In the genomic region with DNA sequence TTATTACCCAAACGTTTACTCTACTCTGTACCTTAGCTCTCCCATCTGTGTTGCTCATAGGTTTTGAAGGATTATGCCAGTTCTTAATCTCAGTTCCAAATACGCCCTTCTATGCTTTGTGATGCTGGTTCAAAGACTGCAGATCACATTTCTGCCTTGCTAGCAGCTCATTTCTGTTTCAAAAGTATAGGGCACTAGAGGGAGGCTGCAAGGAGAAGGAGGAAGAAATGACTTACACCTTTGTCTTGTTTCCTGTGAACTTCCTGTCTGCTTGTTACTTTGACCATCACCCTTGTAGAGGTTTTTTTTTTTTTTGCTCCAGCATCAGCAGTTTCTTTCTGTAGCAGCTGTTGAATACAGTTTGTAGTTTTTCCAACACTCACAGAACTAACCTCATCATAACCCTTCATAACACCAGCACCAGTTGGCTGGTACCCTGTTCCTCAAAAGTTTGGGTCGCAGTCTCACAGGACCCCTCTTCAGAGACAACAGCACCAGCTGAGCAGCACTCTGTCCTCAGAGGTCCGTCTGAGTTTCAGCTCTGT, we compare ENCODE assay signal across 9 cellular contexts. TPM values are rescaled to one million over a fixed set of nuclear protein-coding genes. Genes with fewer than 3 reads are reported as not detected.
DNase-seq lines count a peak whose midpoint lies in the region; ATAC-seq lines count a peak whose summit lies in the region.
"Had no signal": no experiment of that assay in that cellular context is flagged by ENCODE, and none has a peak within 500 bp of the region (broad histone marks: within the 10 kb centered on the region; RNA-seq: fewer than 3 reads in every experiment).

No MANE protein-coding gene starts in this region.

- peak overlapping the region; percentile 79 to 92 (median 84) for H3K4me3 Mint-ChIP-seq in immature natural killer cell

- peaks cover 75 to 92% of the 10 kb centered on the region in 2 donors for H3K4me1 Mint-ChIP-seq in immature natural killer cell

- peak overlapping the region; percentile 82 to 95 (median 92) for H3K27ac Mint-ChIP-seq in immature natural killer cell

- H3K36me3 Mint-ChIP-seq in immature natural killer cell = no peaks in the 10 kb centered on the region

- H3K4me3 ChIP-seq in MG63 = no peak overlapping the region
- H3K4me3 ChIP-seq: SJSA1 had no signal

- DNase-seq in LHCN-M2 (ENCODE audit: low read depth) (peak; percentile 35), immature natural killer cell (peak; percentile 52 to 57 (median 54)), NCI-H2029 (lab: John Stamatoyannopoulos, UW) (no peak), MG63 (no peak), cerebellum (ENCODE audit: low spot score) (no peak), LoVo (ENCODE audit: low spot score) (no peak)

- no peaks in the 10 kb centered on the region for H3K27me3 Mint-ChIP-seq in immature natural killer cell (ENCODE audit: low read depth in 3 of 3)

- H3K9me3 ChIP-seq in MG63 = no peaks in the 10 kb centered on the region
- H3K9me3 ChIP-seq: SJSA1 had no signal

- no peaks in the 10 kb centered on the region for H3K36me3 ChIP-seq in MG63
- H3K36me3 ChIP-seq: SJSA1 had no signal

- no peaks in the 10 kb centered on the region for H3K27me3 ChIP-seq in MG63
- H3K27me3 ChIP-seq: SJSA1 had no signal

- no peaks in the 10 kb centered on the region for H3K9me3 Mint-ChIP-seq in immature natural killer cell

- ATAC-seq in GM18519 (IDR thresholded peaks at IDR 0.05; ENCODE audit: low FRiP score, unreplicated experiment) = peak; percentile 74
- peak; percentile 82 for ATAC-seq in GM21825 (IDR thresholded peaks at IDR 0.05; ENCODE audit: unreplicated experiment)

RNA-seq across cellular contexts. Expression of a gene that starts 16.5 kb away (rescaled TPM):
- total RNA-seq in LHCN-M2 (2014; rRNA removed) (44.1 and 51.4 TPM in 2 replicates), cerebellum (38.9 TPM)
- 7.1 TPM for polyA plus RNA-seq in LHCN-M2 (2012)
- polyA plus RNA-seq in immature natural killer cell = 1 to 10 TPM; 4.1 to 8.6 (median 5.0) TPM
- 19.0 and 31.0 TPM in 2 replicates for total RNA-seq in MG63 (2014; rRNA removed; shearing (Covaris generic); ENCODE audit: low replicate concordance)

Comparison
In these comparisons a context has a peak if more than half of its experiments do, and no peak if none do; other contexts are left out.
1. DNase-seq: peak in LHCN-M2 (single experiment) and immature natural killer cell (3 of 3); none in NCI-H2029 (single experiment), MG63 (single experiment), cerebellum (single experiment) and LoVo (single experiment).